Comparison of ENCODE assay signal across 1 cellular context in genomic region chr16:72947379-72948237, GRCh38.
TF ChIP-seq lines count a peak whose summit lies in the region.

No MANE protein-coding gene starts in this region.

TF ChIP-seq in HepG2, 621 proteins besides CTCF, POLR2A, EP300 and RAD21 (continued from another document):
- TF ChIP-seq TFE3 (CRISPR knock-in tag; IDR thresholded peaks at IDR 0.05) = 0 out of 2 replicates have a peak, but pooled peaks have one; percentile 27
- TF ChIP-seq NFKBIZ (CRISPR knock-in tag; IDR thresholded peaks at IDR 0.05) = no peak
- TF ChIP-seq ZFAT (CRISPR knock-in tag; conservative IDR thresholded peaks at IDR 0.05) = no peak
- no peak for TF ChIP-seq ZNF235 (CRISPR knock-in tag; IDR thresholded peaks at IDR 0.05; ENCODE audit: borderline replicate concordance)
- TF ChIP-seq ZNF326 (CRISPR knock-in tag; IDR thresholded peaks at IDR 0.05; ENCODE audit: borderline replicate concordance) = no peak
- TF ChIP-seq ZMYM3 (CRISPR knock-in tag; IDR thresholded peaks at IDR 0.05) = peak; percentile 69
- no peak for TF ChIP-seq KLF13 (CRISPR knock-in tag; IDR thresholded peaks at IDR 0.05)
- peak; percentile 50; the same call in 1 of the 2 replicates for TF ChIP-seq ZNF761 (CRISPR knock-in tag; conservative IDR thresholded peaks at IDR 0.05)
- peak; percentile 23; the same call in 1 of the 2 replicates for TF ChIP-seq PHF8 (CRISPR knock-in tag; IDR thresholded peaks at IDR 0.05)
- TF ChIP-seq PRMT3 (CRISPR knock-in tag; IDR thresholded peaks at IDR 0.05; ENCODE audit: borderline replicate concordance, low read depth) = no peak
- TF ChIP-seq GFI1 (CRISPR knock-in tag; IDR thresholded peaks at IDR 0.05; ENCODE audit: borderline replicate concordance) = peak; percentile 72; the same call in 1 of the 2 replicates
- TF ChIP-seq CCAR2 (optimal IDR thresholded peaks at IDR 0.05; ENCODE audit: low read depth, low read length) = no peak
- TF ChIP-seq SAP130 (CRISPR knock-in tag; IDR thresholded peaks at IDR 0.05; ENCODE audit: low read depth) = peak; percentile 83
- no peak for TF ChIP-seq U2AF1 (optimal IDR thresholded peaks at IDR 0.05; ENCODE audit: low read depth, low read length)
- no peak for TF ChIP-seq ZNF550 (CRISPR knock-in tag; IDR thresholded peaks at IDR 0.05; ENCODE audit: borderline replicate concordance)
- 0 out of 2 replicates have a peak, but pooled peaks have one; percentile 41 for TF ChIP-seq KLF9 (CRISPR knock-in tag; IDR thresholded peaks at IDR 0.05; ENCODE audit: low read depth)
- TF ChIP-seq MAZ (IDR thresholded peaks at IDR 0.05; ENCODE audit: borderline replicate concordance, low read depth, low read length) = peak; percentile 30; the same call in 1 of the 2 replicates
- TF ChIP-seq MAZ (CRISPR knock-in tag; IDR thresholded peaks at IDR 0.05; ENCODE audit: low read depth) = peak; percentile 76; the same call in 1 of the 2 replicates
